8 cellular contexts compared by ENCODE assay signal in the genomic region with DNA sequence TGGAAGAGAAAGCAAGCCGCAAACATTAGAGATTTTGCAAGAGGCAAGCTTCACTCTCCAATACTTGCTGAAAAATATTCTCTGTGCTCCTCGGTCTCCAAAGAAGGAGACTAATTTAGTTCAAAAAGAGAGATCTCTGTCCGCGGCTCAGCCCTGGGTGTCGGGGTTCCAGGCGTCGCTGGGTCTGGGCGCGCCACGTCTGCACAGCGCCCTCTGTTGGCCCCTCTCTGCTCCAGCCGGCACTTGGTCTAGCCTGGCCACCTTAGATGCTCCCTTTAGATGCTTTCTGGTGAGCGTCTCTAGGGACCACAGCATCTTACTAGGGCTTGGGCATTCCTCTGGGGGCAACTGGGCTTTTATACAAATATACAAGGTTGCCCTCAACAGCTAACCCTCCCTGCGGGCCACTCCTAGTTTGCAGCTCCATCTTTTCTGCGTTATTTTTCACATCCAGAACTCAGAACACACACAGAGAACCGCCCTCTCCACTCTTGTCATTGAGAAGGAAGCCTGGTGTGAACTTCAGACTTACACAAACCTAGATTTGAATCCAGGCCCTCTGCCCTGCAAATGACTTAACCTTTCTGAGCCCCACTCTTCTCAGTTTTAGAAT.
A peak's percentile ranks its signal among the peaks of the same experiment; 100 is the strongest.
DNase-seq lines count a peak whose midpoint lies in the region; ATAC-seq, FAIRE-seq and TF ChIP-seq lines count a peak whose summit lies in the region.

No MANE protein-coding gene starts in this region.

- peaks cover 8% of the 10 kb centered on the region for H3K4me1 Mint-ChIP-seq in activated CD8-positive, alpha-beta memory T cell treated with anti-CD3 and anti-CD28 coated beads, Interleukin-2, amount 10 ng/mL, durations not matched to agents 7 days and 5 days

- peaks cover 3% of the 10 kb centered on the region for H3K9me3 Mint-ChIP-seq in activated CD8-positive, alpha-beta memory T cell treated with anti-CD3 and anti-CD28 coated beads, Interleukin-2, amount 10 ng/mL, durations not matched to agents 7 days and 5 days (ENCODE audit: low read depth)

- H3K27ac ChIP-seq in right atrium auricular region, result peak overlapping the region in 1 of 2 donors; percentile 21
- no peak overlapping the region for H3K27ac ChIP-seq in esophagus squamous epithelium
- H3K27ac ChIP-seq in psoas muscle, result no peak overlapping the region

- peak; percentile 75 for DNase-seq in Right ventricle myocardium superior
- no peak for DNase-seq in right atrium auricular region (ENCODE audit: low spot score)
- peak; percentile 65 for DNase-seq in activated CD8-positive, alpha-beta memory T cell treated with anti-CD3 and anti-CD28 coated beads, Interleukin-2, amount 10 ng/mL, durations not matched to agents 7 days and 5 days
- DNase-seq in esophagus squamous epithelium (lab: John Stamatoyannopoulos, UW), result no peak
- DNase-seq in psoas muscle, result peak; percentile 37 to 68
- DNase-seq in RCC 7860 (ENCODE audit: low spot score), result no peak

- H3K27me3 ChIP-seq in right atrium auricular region (no peaks in the 10 kb centered on the region), Loucy (ENCODE audit: insufficient read depth, low read length, poor library complexity, severe bottlenecking) (no peaks in the 10 kb centered on the region), esophagus squamous epithelium (peaks cover 0 to 8% (median 0%) of the 10 kb centered on the region in 4 donors), psoas muscle (ENCODE audit: insufficient read depth in 3 of 3, low read length in 2 of 3) (no peaks in the 10 kb centered on the region)

- intact Hi-C loops in Right ventricle myocardium superior (cut with DNase I) (no loop called here), esophagus squamous epithelium (cut with DNase I) (no loop called here), psoas muscle (cut with DNase I) (loop anchor here in 1 of 2 donors (10.0 kb wide), 1 partner anchor 137 kb away; no protein-coding TSS in a partner anchor)

- H3K4me2 ChIP-seq in Loucy (ENCODE audit: low read depth, low read length, poor library complexity, severe bottlenecking), result no peak overlapping the region

- H3K4me1 ChIP-seq in right atrium auricular region, result peaks cover 0 to 11% of the 10 kb centered on the region in 2 donors
- H3K4me1 ChIP-seq in Loucy (ENCODE audit: insufficient read depth, low read length, poor library complexity, severe bottlenecking), result no peaks in the 10 kb centered on the region
- peaks cover 0 to 10% (median 3%) of the 10 kb centered on the region in 3 donors for H3K4me1 ChIP-seq in esophagus squamous epithelium
- no peaks in the 10 kb centered on the region for H3K4me1 ChIP-seq in psoas muscle

- H3K9me3 ChIP-seq in right atrium auricular region (no peaks in the 10 kb centered on the region), Loucy (ENCODE audit: insufficient read depth, low read depth, low read length) (no peaks in the 10 kb centered on the region), esophagus squamous epithelium (no peaks in the 10 kb centered on the region), psoas muscle (no peaks in the 10 kb centered on the region)

- CTCF ChIA-PET in activated CD8-positive, alpha-beta memory T cell treated with anti-CD3 and anti-CD28 coated beads, Interleukin-2, amount 10 ng/mL, durations not matched to agents 7 days and 5 days (lab: Charles Lee), result interaction anchor here (0.9 to 1.6 kb wide), 8 partner anchors 10 to 137 kb away, joined by 3 to 5 read pairs (median 4); no protein-coding TSS in a partner anchor

- no peak overlapping the region for H3K9ac ChIP-seq in Loucy (ENCODE audit: low read depth, low read length, poor library complexity, severe bottlenecking)

- H3K27ac Mint-ChIP-seq in activated CD8-positive, alpha-beta memory T cell treated with anti-CD3 and anti-CD28 coated beads, Interleukin-2, amount 10 ng/mL, durations not matched to agents 7 days and 5 days, result no peak overlapping the region

- 41 to 44% methylated on average over 11 to 16 of the region's 16 CpGs for WGBS in esophagus squamous epithelium, 2 donors
- WGBS in psoas muscle, 3 donors, result 31 to 36% (median 33%) methylated on average over 16 of the region's 16 CpGs

- ATAC-seq in Right ventricle myocardium superior (ENCODE audit: poor library complexity) (peak; percentile 60), psoas muscle (peak in 1 of 4 donors; percentile 48), GM19351 (IDR thresholded peaks at IDR 0.05; ENCODE audit: unreplicated experiment) (no peak)
- ATAC-seq in activated CD8-positive, alpha-beta memory T cell treated with anti-CD3 and anti-CD28 coated beads, Interleukin-2, amount 10 ng/mL, durations not matched to agents 7 days and 5 days, result peak; percentile 86

- H3F3A ChIP-seq in Loucy (ENCODE audit: low read depth), result no peaks in the 10 kb centered on the region

- no peaks in the 10 kb centered on the region for H3K79me2 ChIP-seq in Loucy (ENCODE audit: insufficient read depth, low read length)

- no peak for TF ChIP-seq POLR2A in esophagus squamous epithelium (IDR thresholded peaks at IDR 0.05)

- H3K4me3 Mint-ChIP-seq in activated CD8-positive, alpha-beta memory T cell treated with anti-CD3 and anti-CD28 coated beads, Interleukin-2, amount 10 ng/mL, durations not matched to agents 7 days and 5 days, result peak overlapping the region; percentile 33

- H3K27me3 Mint-ChIP-seq in activated CD8-positive, alpha-beta memory T cell treated with anti-CD3 and anti-CD28 coated beads, Interleukin-2, amount 10 ng/mL, durations not matched to agents 7 days and 5 days, result peaks cover 2% of the 10 kb centered on the region

- no peaks in the 10 kb centered on the region for H4K20me1 ChIP-seq in Loucy (ENCODE audit: insufficient read depth, low read length, poor library complexity, severe bottlenecking)

- H3K36me3 ChIP-seq in right atrium auricular region, result no peaks in the 10 kb centered on the region
- no peaks in the 10 kb centered on the region for H3K36me3 ChIP-seq in Loucy (ENCODE audit: insufficient read depth, low read length)
- no peaks in the 10 kb centered on the region for H3K36me3 ChIP-seq in esophagus squamous epithelium
- H3K36me3 ChIP-seq in psoas muscle (ENCODE audit: insufficient read depth in 1 of 2, low read depth in 1 of 2), result no peaks in the 10 kb centered on the region

- H3K4me3 ChIP-seq in right atrium auricular region (no peak overlapping the region), Loucy (ENCODE audit: low read length, poor library complexity, severe bottlenecking) (no peak overlapping the region), esophagus squamous epithelium (peak overlapping the region in 1 of 4 donors; percentile 52), psoas muscle (no peak overlapping the region)

- H3K9me2 ChIP-seq in Loucy (replicated peaks; ENCODE audit: low read depth, low read length), result no peaks in the 10 kb centered on the region

- no peak overlapping the region for H2AFZ ChIP-seq in Loucy (ENCODE audit: low read length)

- no peak for FAIRE-seq in RCC 7860 (lab: Jason Lieb, UNC)

- H3K36me3 Mint-ChIP-seq in activated CD8-positive, alpha-beta memory T cell treated with anti-CD3 and anti-CD28 coated beads, Interleukin-2, amount 10 ng/mL, durations not matched to agents 7 days and 5 days, result no peaks in the 10 kb centered on the region

- TF ChIP-seq CTCF in right atrium auricular region (IDR thresholded peaks at IDR 0.05) (peak in 1 of 2 donors; percentile 67), Loucy (conservative IDR thresholded peaks at IDR 0.05; ENCODE audit: low read length) (peak; percentile 61), esophagus squamous epithelium (IDR thresholded peaks at IDR 0.05) (peak; percentile 36 to 73 (median 59)), psoas muscle (IDR thresholded peaks at IDR 0.05) (peak; percentile 41)

Comparison
In these comparisons a context has a peak if more than half of its experiments do, and no peak if none do; other contexts are left out.
1. DNase-seq: peak in Right ventricle myocardium superior (single experiment), activated CD8-positive, alpha-beta memory T cell treated with anti-CD3 and anti-CD28 coated beads, Interleukin-2, amount 10 ng/mL, durations not matched to agents 7 days and 5 days (single experiment) and psoas muscle (2 of 2); none in right atrium auricular region (single experiment), esophagus squamous epithelium (single experiment) and RCC 7860 (single experiment).